ENCODE assay signal across 8 cellular contexts in the genomic region with DNA sequence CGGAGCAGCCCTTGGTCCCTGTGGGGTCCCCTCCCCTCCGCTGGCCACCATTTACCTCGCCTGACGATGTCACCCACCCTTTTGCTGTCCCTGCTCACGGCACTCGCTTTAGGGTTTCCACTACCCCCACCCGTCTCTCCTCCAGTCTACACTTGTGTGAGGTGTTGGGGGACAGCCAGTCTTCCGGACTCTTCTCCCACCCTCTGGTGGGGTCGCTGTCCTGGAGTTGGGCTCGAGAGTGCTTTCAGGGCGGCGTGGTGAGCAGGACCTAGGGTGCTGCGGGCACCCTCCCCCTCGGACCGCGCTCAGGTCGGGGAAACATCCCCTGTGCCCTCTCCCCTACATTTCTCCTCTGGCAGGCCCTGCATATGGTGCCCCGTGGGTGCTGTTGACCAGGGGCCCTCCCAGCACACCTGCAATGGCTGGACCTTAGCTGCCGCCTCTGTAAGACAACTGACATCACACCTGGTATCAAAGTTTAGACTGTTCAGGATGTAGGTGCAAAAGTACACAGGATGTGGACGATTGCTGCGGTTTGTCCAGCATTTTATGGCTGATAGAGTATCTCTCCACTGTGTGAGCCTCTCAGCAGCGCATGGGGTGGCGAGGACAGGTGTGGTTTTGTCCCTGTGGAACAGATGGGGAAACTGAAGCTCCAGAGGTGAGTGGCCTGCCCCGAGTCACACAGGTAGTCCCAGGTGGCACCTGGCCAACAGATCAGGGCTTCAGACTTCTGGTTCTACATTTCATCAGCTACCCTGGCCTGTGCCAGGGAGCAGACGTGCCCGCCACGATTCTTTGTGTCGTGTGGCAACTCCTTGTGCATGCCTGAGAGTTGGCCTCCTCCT. TPM values are rescaled to one million over a fixed set of nuclear protein-coding genes. Genes with fewer than 3 reads are reported as not detected.
A peak's percentile ranks its signal among the peaks of the same experiment; 100 is the strongest.
DNase-seq lines count a peak whose midpoint lies in the region; ATAC-seq and TF ChIP-seq lines count a peak whose summit lies in the region.

No MANE protein-coding gene starts in this region.

- TF ChIP-seq POLR2A in esophagus squamous epithelium (IDR thresholded peaks at IDR 0.05): peak in 1 of 4 donors; percentile 35

- peaks cover 49% of the 10 kb centered on the region for H4K20me1 ChIP-seq in osteoblast (ENCODE audit: insufficient read depth, low read length)

- TF ChIP-seq CTCF in WERI-Rb-1 (IDR thresholded peaks at IDR 0.05; ENCODE audit: low read depth, low read length) (no peak), esophagus squamous epithelium (IDR thresholded peaks at IDR 0.05) (no peak), osteoblast (IDR thresholded peaks at IDR 0.05; ENCODE audit: extremely low read depth, low read depth, low read length) (no peak)

- peaks cover 63% of the 10 kb centered on the region for H3K79me2 ChIP-seq in osteoblast (ENCODE audit: insufficient read depth, low read length)

- peak overlapping the region; percentile 73 for H3K4me3 ChIP-seq in WERI-Rb-1 (ENCODE audit: low read depth, low read length)
- peak overlapping the region; percentile 94 to 99 (median 96) for H3K4me3 ChIP-seq in esophagus squamous epithelium
- peak overlapping the region; percentile 86 for H3K4me3 ChIP-seq in osteoblast (ENCODE audit: insufficient read depth, low read length)

- H3K9me3 ChIP-seq in WERI-Rb-1 (ENCODE audit: severe bottlenecking) (no peaks in the 10 kb centered on the region), esophagus squamous epithelium (no peaks in the 10 kb centered on the region), osteoblast (ENCODE audit: low read depth, low read length) (no peaks in the 10 kb centered on the region)

- peaks cover 82 to 93% (median 87%) of the 10 kb centered on the region in 3 donors for H3K4me1 ChIP-seq in esophagus squamous epithelium
- peaks cover 60% of the 10 kb centered on the region for H3K4me1 ChIP-seq in osteoblast (ENCODE audit: insufficient read depth, low read length)

- H3K27ac ChIP-seq in WERI-Rb-1: peak overlapping the region; percentile 71
- H3K27ac ChIP-seq in esophagus squamous epithelium: peak overlapping the region; percentile 93 to 98 (median 96)
- H3K27ac ChIP-seq in osteoblast (ENCODE audit: low read depth, low read length): peak overlapping the region; percentile 22

- no peak for ATAC-seq in GM18519 (IDR thresholded peaks at IDR 0.05; ENCODE audit: low FRiP score, unreplicated experiment)

- peak overlapping the region; percentile 90 for H3K4me2 ChIP-seq in osteoblast (ENCODE audit: insufficient read depth, low read length)

- peak; percentile 76 for DNase-seq in activated CD8-positive, alpha-beta memory T cell treated with anti-CD3 and anti-CD28 coated beads for 24 hours
- no peak for DNase-seq in activated CD8-positive, alpha-beta memory T cell treated with anti-CD3 and anti-CD28 coated beads, Interleukin-2, amount 50 U/mL, for 4 hours
- DNase-seq in WERI-Rb-1 (no peak), esophagus squamous epithelium (lab: John Stamatoyannopoulos, UW) (no peak), osteoblast (ENCODE audit: insufficient read length, low spot score, missing footprints) (peak; percentile 88), NCI-H748 (lab: John Stamatoyannopoulos, UW; ENCODE audit: unreplicated experiment) (no peak)
- no peak for DNase-seq in activated CD4-positive, CD25-positive, alpha-beta regulatory T cell treated with anti-CD3 and anti-CD28 coated beads, Interleukin-2, amount 50 U/mL, for 72 hours

- intact Hi-C loops in esophagus squamous epithelium (cut with DNase I): loop anchor here (5.0 kb wide), 1 partner anchor 50 kb away; no protein-coding TSS in a partner anchor

- H3K36me3 ChIP-seq in WERI-Rb-1 (peaks cover 29% of the 10 kb centered on the region), esophagus squamous epithelium (peaks cover 8 to 33% (median 15%) of the 10 kb centered on the region in 3 donors), osteoblast (ENCODE audit: insufficient read depth, low read length) (peaks cover 8% of the 10 kb centered on the region)

- no peaks in the 10 kb centered on the region for H3K27me3 ChIP-seq in WERI-Rb-1 (ENCODE audit: insufficient read depth, low read depth, severe bottlenecking)
- H3K27me3 ChIP-seq in esophagus squamous epithelium: no peaks in the 10 kb centered on the region
- H3K27me3 ChIP-seq in osteoblast (ENCODE audit: insufficient read depth, low read length): no peaks in the 10 kb centered on the region

- H2AFZ ChIP-seq in osteoblast (ENCODE audit: low read length): no peak overlapping the region

- 5% methylated on average over 10 to 11 of the region's 28 CpGs for WGBS in esophagus squamous epithelium, 2 donors

RNA-seq across cellular contexts. Expression of a gene that starts 1.1 kb away (rescaled TPM):
- total RNA-seq in esophagus squamous epithelium: 10 to 100 TPM; 54.1 to 93.2 (median 68.5) TPM
- total RNA-seq in osteoblast: 21.4 and 23.6 TPM in 2 replicates

RNA-seq across cellular contexts. Expression of a gene that starts 21.7 kb away (rescaled TPM):
- 10 to 100 TPM; 27.4 to 50.6 (median 41.6) TPM for total RNA-seq in esophagus squamous epithelium
- total RNA-seq in osteoblast: 33.0 and 34.4 TPM in 2 replicates

RNA-seq across cellular contexts. Expression of a gene that starts 35.9 kb away (rescaled TPM):
- 10 to 100 TPM; 51.4 to 78.4 (median 64.8) TPM for total RNA-seq in esophagus squamous epithelium
- total RNA-seq in osteoblast: 13.3 and 25.0 TPM in 2 replicates

Comparison
In these comparisons a context has a peak if more than half of its experiments do, and no peak if none do; other contexts are left out.
1. DNase-seq: peak in activated CD8-positive, alpha-beta memory T cell treated with anti-CD3 and anti-CD28 coated beads for 24 hours (single experiment) and osteoblast (single experiment); none in activated CD8-positive, alpha-beta memory T cell treated with anti-CD3 and anti-CD28 coated beads, Interleukin-2, amount 50 U/mL, for 4 hours (single experiment), WERI-Rb-1 (single experiment), esophagus squamous epithelium (single experiment), activated CD4-positive, CD25-positive, alpha-beta regulatory T cell treated with anti-CD3 and anti-CD28 coated beads, Interleukin-2, amount 50 U/mL, for 72 hours (single experiment) and NCI-H748 (single experiment).
2. H3K27ac ChIP-seq: peak in every context shown above with its lines; median percentile 96 in esophagus squamous epithelium; 71 in WERI-Rb-1; 22 in osteoblast.
3. Peak in every context shown above with its lines, with median percentiles within 50 percentile points of each other: H3K4me3 ChIP-seq.